In the genomic region with DNA sequence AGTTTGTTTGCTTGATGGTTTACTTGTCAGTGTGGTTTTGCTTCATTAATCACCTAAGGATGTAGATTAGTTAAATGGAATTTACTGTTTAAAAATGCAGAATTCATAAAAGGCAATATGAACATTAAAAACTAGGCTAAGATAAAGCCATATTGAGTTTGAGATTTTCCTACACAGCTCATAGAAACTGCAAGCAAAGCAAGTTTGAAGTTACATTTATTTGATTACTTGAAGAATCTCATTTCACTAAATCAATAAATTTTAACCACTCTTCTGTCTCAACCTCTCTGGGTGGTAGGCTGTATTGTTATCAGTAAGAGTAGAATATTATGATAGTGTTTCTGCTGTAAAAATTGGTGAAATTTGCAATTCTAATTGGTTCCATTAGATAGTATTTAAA, we compare ENCODE assay signal across 11 cellular contexts.
"Had no signal": no experiment of that assay in that cellular context is flagged by ENCODE, and none has a peak within 500 bp of the region (broad histone marks: within the 10 kb centered on the region; RNA-seq: fewer than 3 reads in every experiment).

No MANE protein-coding gene starts in this region.

- H3K4me3 ChIP-seq: GM23248, GM23338, HAP-1 had no signal

- FAIRE-seq: H1, H54 had no signal

- H3K9me3 ChIP-seq: HAP-1 had no signal

- H3K9ac ChIP-seq: GM23248 had no signal

- H3K27ac ChIP-seq: GM23248 had no signal

- H3K4me1 ChIP-seq: HAP-1 had no signal

- H2AFZ ChIP-seq: GM23248, GM23338 had no signal

- DNase-seq: GM23248, GOT3, H7, H9, HCEC 1CT, HFFc6 had no signal

- H3K36me3 ChIP-seq: HAP-1 had no signal

- H3K4me2 ChIP-seq: GM23338 had no signal

- ATAC-seq: GM23338, HCT116 had no signal
